ENCODE assay signal across 17 cellular contexts in genomic region chr12:110335481-110336045, GRCh38. TPM values are rescaled to one million over a fixed set of nuclear protein-coding genes. Genes with fewer than 3 reads are reported as not detected.
A peak's percentile ranks its signal among the peaks of the same experiment; 100 is the strongest.
DNase-seq lines count a peak whose midpoint lies in the region; ATAC-seq and TF ChIP-seq lines count a peak whose summit lies in the region.
"Had no signal": no experiment of that assay in that cellular context is flagged by ENCODE, and none has a peak within 500 bp of the region (broad histone marks: within the 10 kb centered on the region; RNA-seq: fewer than 3 reads in every experiment).

No MANE protein-coding gene starts in this region.

- peaks cover 5 to 94% of the 10 kb centered on the region in 2 donors for H3K36me3 ChIP-seq in gastrocnemius medialis

- H3K27me3 ChIP-seq in gastrocnemius medialis: no peaks in the 10 kb centered on the region

- H3K9me3 ChIP-seq in gastrocnemius medialis: no peaks in the 10 kb centered on the region

- intact Hi-C loops in gastrocnemius medialis (cut with DNase I; ENCODE audit: low total_unique reads): no loop called here

- H3K27ac ChIP-seq in gastrocnemius medialis: peak overlapping the region; percentile 8 to 36 (median 29)

- no peak overlapping the region for H3K4me3 Mint-ChIP-seq in activated naive CD4-positive, alpha-beta T cell treated with anti-CD3 and anti-CD28 coated beads, Interleukin-2, amount 50 U/mL, for 24 hours
- H3K4me3 Mint-ChIP-seq in endothelial cell (ENCODE audit: unreplicated experiment) (peak overlapping the region; percentile 7), osteocyte (ENCODE audit: unreplicated experiment) (no peak overlapping the region)
- H3K4me3 Mint-ChIP-seq: CD4-positive, alpha-beta memory T cell; GM23338 had no signal

- H3K36me3 Mint-ChIP-seq in activated naive CD4-positive, alpha-beta T cell treated with anti-CD3 and anti-CD28 coated beads, Interleukin-2, amount 50 U/mL, for 24 hours: peaks cover 9% of the 10 kb centered on the region
- peaks cover 62% of the 10 kb centered on the region for H3K36me3 Mint-ChIP-seq in endothelial cell (ENCODE audit: low read depth, unreplicated experiment)
- peaks cover 69% of the 10 kb centered on the region for H3K36me3 Mint-ChIP-seq in osteocyte (ENCODE audit: unreplicated experiment)

- H3K4me1 ChIP-seq in gastrocnemius medialis: peaks cover 0 to 8% of the 10 kb centered on the region in 2 donors

- H3K27me3 Mint-ChIP-seq in activated naive CD4-positive, alpha-beta T cell treated with anti-CD3 and anti-CD28 coated beads, Interleukin-2, amount 50 U/mL, for 24 hours: no peaks in the 10 kb centered on the region
- H3K27me3 Mint-ChIP-seq in endothelial cell (ENCODE audit: unreplicated experiment): peaks cover 1% of the 10 kb centered on the region
- H3K27me3 Mint-ChIP-seq in osteocyte (ENCODE audit: unreplicated experiment): no peaks in the 10 kb centered on the region
- H3K27me3 Mint-ChIP-seq: CD4-positive, alpha-beta memory T cell had no signal

- no peaks in the 10 kb centered on the region for H3K9me3 Mint-ChIP-seq in activated naive CD4-positive, alpha-beta T cell treated with anti-CD3 and anti-CD28 coated beads, Interleukin-2, amount 50 U/mL, for 24 hours
- H3K9me3 Mint-ChIP-seq in endothelial cell (ENCODE audit: unreplicated experiment) (no peaks in the 10 kb centered on the region), osteocyte (ENCODE audit: unreplicated experiment) (no peaks in the 10 kb centered on the region)
- H3K9me3 Mint-ChIP-seq: CD4-positive, alpha-beta memory T cell; GM23338 had no signal

- in situ Hi-C loops in gastrocnemius medialis (cut with MboI; ENCODE audit: low sequenced_read_pairs in 4 of 4): no loop called here

- peak overlapping the region; percentile 62 for H3K27ac Mint-ChIP-seq in activated naive CD4-positive, alpha-beta T cell treated with anti-CD3 and anti-CD28 coated beads, Interleukin-2, amount 50 U/mL, for 24 hours
- H3K27ac Mint-ChIP-seq in endothelial cell (ENCODE audit: unreplicated experiment) (no peak overlapping the region), osteocyte (ENCODE audit: unreplicated experiment) (no peak overlapping the region)
- H3K27ac Mint-ChIP-seq: GM23338 had no signal

- TF ChIP-seq CTCF in NB4 (IDR thresholded peaks at IDR 0.05; ENCODE audit: low read depth, low read length) (no peak), endothelial cell (IDR thresholded peaks at IDR 0.05; ENCODE audit: unreplicated experiment) (no peak), gastrocnemius medialis (IDR thresholded peaks at IDR 0.05 in 4 of 5, conservative IDR thresholded peaks at IDR 0.05 in 1 of 5) (no peak), osteocyte (IDR thresholded peaks at IDR 0.05) (no peak)

- H3K4me3 ChIP-seq in NB4 (ENCODE audit: low read depth, low read length) (no peak overlapping the region), gastrocnemius medialis (no peak overlapping the region)
- H3K4me3 ChIP-seq: GM23338 had no signal

- no peak for ATAC-seq in gastrocnemius medialis
- no peak for ATAC-seq in HG02588 (IDR thresholded peaks at IDR 0.05; ENCODE audit: unreplicated experiment)
- no peak for ATAC-seq in stimulated activated naive CD8-positive, alpha-beta T cell treated with anti-CD3 and anti-CD28 coated beads, Interleukin-15, Interleukin-2, amounts not matched to agents 100 U/mL and 50 U/mL, for 24 hours
- ATAC-seq: GM23338 had no signal

- H3K4me1 Mint-ChIP-seq in activated naive CD4-positive, alpha-beta T cell treated with anti-CD3 and anti-CD28 coated beads, Interleukin-2, amount 50 U/mL, for 24 hours: peaks cover 8% of the 10 kb centered on the region
- peaks cover 18% of the 10 kb centered on the region for H3K4me1 Mint-ChIP-seq in endothelial cell (ENCODE audit: unreplicated experiment)
- peaks cover 5% of the 10 kb centered on the region for H3K4me1 Mint-ChIP-seq in osteocyte (ENCODE audit: unreplicated experiment)

- TF ChIP-seq POLR2A in NB4 (IDR thresholded peaks at IDR 0.05; ENCODE audit: extremely low read depth, insufficient read length) (no peak), gastrocnemius medialis (IDR thresholded peaks at IDR 0.05) (no peak)

- no peak for DNase-seq in activated naive CD4-positive, alpha-beta T cell treated with Interleukin-2 at 50 U/mL for 16 hours
- DNase-seq in NB4 (ENCODE audit: low read depth): peak; percentile 42
- no peak for DNase-seq in endothelial cell (ENCODE audit: low spot score)
- no peak for DNase-seq in gastrocnemius medialis
- DNase-seq in osteocyte (ENCODE audit: extremely low spot score, unreplicated experiment): no peak
- no peak for DNase-seq in stimulated activated naive CD8-positive, alpha-beta T cell treated with anti-CD3 and anti-CD28 coated beads, Interleukin-15, Interleukin-2, amounts not matched to agents 100 U/mL and 50 U/mL, for 24 hours
- DNase-seq: CD4-positive, alpha-beta memory T cell; DMS79; MM.1S; NCI-H1105; NCI-H1694; NCI-H69; OCI-M1; SHP77 treated with DMSO at 0.1 percent for 48 hours had no signal

RNA-seq across cellular contexts. Expression of gene ATP2A2, which starts 54.5 kb away (rescaled TPM):
- total RNA-seq in endothelial cell (ENCODE audit: unreplicated experiment): 178 TPM
- total RNA-seq in gastrocnemius medialis: 1,000 to 10,000 TPM in 2 of 4 donors, 100 to 1,000 TPM in 2; 788 to 1,983 (median 1,302) TPM
- total RNA-seq in osteocyte: 183 and 197 TPM in 2 replicates
